ENCODE assay signal across 1 cellular context in genomic region chr21:14382835-14383595, GRCh38.
A peak's percentile ranks its signal among the peaks of the same experiment; 100 is the strongest.
TF ChIP-seq lines count a peak whose summit lies in the region.

Gene HSPA13 (minus strand): TSS chr21:14383146. CDS start chr21:14383119, 27 bp downstream.

TF ChIP-seq in K562, 482 proteins besides CTCF, POLR2A, EP300 and RAD21 (continued from another document and continues in another):
- TF ChIP-seq GMEB1 (CRISPR knock-in tag; IDR thresholded peaks at IDR 0.05) (peak; percentile 48; the same call in 1 of the 2 replicates), NEUROD1 (IDR thresholded peaks at IDR 0.05; ENCODE audit: borderline replicate concordance, low read depth, low read length, partially characterized antibody) (peak; percentile 32), YY1 (IDR thresholded peaks at IDR 0.05; ENCODE audit: borderline replicate concordance in 1 of 3, control insufficient read depth in 1 of 3, extremely low read depth in 1 of 3, insufficient read depth in 3 of 3, insufficient read length in 1 of 3, insufficient replicate concordance in 2 of 3, low read depth in 1 of 3, low read length in 2 of 3) (peak; percentile 8 to 67 (median 63)), ATF1 (CRISPR knock-in tag; IDR thresholded peaks at IDR 0.05) (peak; percentile 35; the same call in 1 of the 2 replicates), ATF1 (tag; IDR thresholded peaks at IDR 0.05) (peak; percentile 98), GABPB1 (CRISPR knock-in tag; IDR thresholded peaks at IDR 0.05) (0 out of 2 replicates have a peak, but pooled peaks have one; percentile 13), ARNT (IDR thresholded peaks at IDR 0.05) (peak in 1 of 2 experiments; percentile 54; a peak in 2 of 4 replicates), TOE1 (IDR thresholded peaks at IDR 0.05; ENCODE audit: borderline replicate concordance) (peak; percentile 57), TOE1 (CRISPR knock-in tag; IDR thresholded peaks at IDR 0.05; ENCODE audit: borderline replicate concordance, low read depth) (no peak), SMARCE1 (IDR thresholded peaks at IDR 0.05) (0 out of 2 replicates have a peak, but pooled peaks have one; percentile 32), SIN3B (IDR thresholded peaks at IDR 0.05; ENCODE audit: low read depth) (peak; percentile 49), ZBTB40 (IDR thresholded peaks at IDR 0.05) (no peak), ZBTB40 (CRISPR knock-in tag; IDR thresholded peaks at IDR 0.05) (no peak), ZNF12 (CRISPR knock-in tag; IDR thresholded peaks at IDR 0.05) (no peak), NFE2 (IDR thresholded peaks at IDR 0.05; ENCODE audit: low read depth) (peak; percentile 17; the same call in 1 of the 2 replicates), DPF2 (IDR thresholded peaks at IDR 0.05) (peak; percentile 59), L3MBTL2 (IDR thresholded peaks at IDR 0.05) (peak; percentile 68), RB1 (IDR thresholded peaks at IDR 0.05; ENCODE audit: low read depth) (peak; percentile 22; the same call in 1 of the 2 replicates), CXXC5 (CRISPR knock-in tag; IDR thresholded peaks at IDR 0.05) (peak; percentile 72), MEIS2 (IDR thresholded peaks at IDR 0.05; ENCODE audit: partially characterized antibody) (peak; percentile 64), ZNF436 (CRISPR knock-in tag; IDR thresholded peaks at IDR 0.05) (no peak), CREB3L1 (IDR thresholded peaks at IDR 0.05; ENCODE audit: borderline replicate concordance, low read depth) (peak; percentile 90), PHF8 (IDR thresholded peaks at IDR 0.05; ENCODE audit: borderline replicate concordance, low read length) (peak; percentile 59; the same call in 1 of the 2 replicates), ESRRB (CRISPR knock-in tag; IDR thresholded peaks at IDR 0.05; ENCODE audit: borderline replicate concordance) (no peak), ZBTB2 (IDR thresholded peaks at IDR 0.05) (peak; percentile 65; the same call in 1 of the 2 replicates), ZNF316 (IDR thresholded peaks at IDR 0.05) (peak; percentile 20; the same call in 1 of the 2 replicates), CSDE1 (IDR thresholded peaks at IDR 0.05) (no peak), SIX5 (IDR thresholded peaks at IDR 0.05; ENCODE audit: borderline replicate concordance in 1 of 2, insufficient read depth in 1 of 2, low read depth in 1 of 2, low read length in 2 of 2) (peak; percentile 89 to 91), POLR2AphosphoS5 (IDR thresholded peaks at IDR 0.05; ENCODE audit: control insufficient read depth, insufficient read depth, low read depth, low read length) (peak; percentile 88), ZNF143 (CRISPR knock-in tag; IDR thresholded peaks at IDR 0.05) (peak; percentile 99), SP1 (CRISPR knock-in tag; IDR thresholded peaks at IDR 0.05) (peak; percentile 91), PKNOX1 (IDR thresholded peaks at IDR 0.05) (peak; percentile 89), HCFC1 (IDR thresholded peaks at IDR 0.05; ENCODE audit: low read depth, low read length) (peak; percentile 97), HDAC3 (IDR thresholded peaks at IDR 0.05; ENCODE audit: borderline replicate concordance, partially characterized antibody) (no peak), BHLHE40 (IDR thresholded peaks at IDR 0.05; ENCODE audit: low read length) (no peak), ELK1 (CRISPR knock-in tag; IDR thresholded peaks at IDR 0.05) (no peak), NFYB (IDR thresholded peaks at IDR 0.05; ENCODE audit: extremely low read depth, insufficient read length) (peak; percentile 62), ZEB2 (IDR thresholded peaks at IDR 0.05) (peak; percentile 87), TAF9B (IDR thresholded peaks at IDR 0.05; ENCODE audit: partially characterized antibody) (peak; percentile 36), HSF4 (CRISPR knock-in tag; IDR thresholded peaks at IDR 0.05; ENCODE audit: borderline replicate concordance) (no peak), CREM (IDR thresholded peaks at IDR 0.05; ENCODE audit: low read depth) (peak; percentile 94), VEZF1 (CRISPR knock-in tag; IDR thresholded peaks at IDR 0.05) (peak; percentile 76), GABPA (tag; conservative IDR thresholded peaks at IDR 0.05; ENCODE audit: low read depth) (no peak; the same call in 1 of the 2 replicates), POLR2G (IDR thresholded peaks at IDR 0.05; ENCODE audit: low read depth, low read length) (peak; percentile 81), MBD2 (IDR thresholded peaks at IDR 0.05; ENCODE audit: borderline replicate concordance, low read depth) (peak; percentile 89), ZNF197 (CRISPR knock-in tag; IDR thresholded peaks at IDR 0.05; ENCODE audit: low read depth) (no peak), RAD51 (IDR thresholded peaks at IDR 0.05; ENCODE audit: borderline replicate concordance, low read depth) (no peak), DEAF1 (CRISPR knock-in tag; IDR thresholded peaks at IDR 0.05) (no peak), TAL1 (IDR thresholded peaks at IDR 0.05) (0 out of 2 replicates have a peak, but pooled peaks have one; percentile 10)
